Comparison of ENCODE assay signal across 9 cellular contexts in the genomic region with DNA sequence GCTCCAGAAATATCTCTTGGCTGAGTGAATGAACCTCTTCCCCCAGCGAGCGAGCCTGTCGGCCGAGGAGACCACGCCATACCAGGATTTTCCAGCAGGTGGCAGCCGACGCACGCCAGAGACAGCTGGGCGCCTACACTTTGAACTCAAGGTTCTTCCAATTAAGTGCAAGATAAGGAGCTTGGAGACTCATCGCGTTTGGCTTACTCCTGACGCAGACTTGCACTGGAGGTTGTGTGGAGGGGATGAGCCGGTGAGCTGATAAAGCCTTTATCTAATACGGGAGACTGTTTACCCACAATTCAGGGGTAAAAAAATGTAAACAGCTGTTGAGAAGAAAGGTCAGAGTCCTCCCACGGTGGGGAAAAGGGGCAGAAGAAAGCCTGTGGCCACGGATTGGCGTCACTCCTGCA. TPM values are rescaled to one million over a fixed set of nuclear protein-coding genes. Genes with fewer than 3 reads are reported as not detected.
DNase-seq lines count a peak whose midpoint lies in the region; ATAC-seq and TF ChIP-seq lines count a peak whose summit lies in the region.
"Had no signal": no experiment of that assay in that cellular context is flagged by ENCODE, and none has a peak within 500 bp of the region (broad histone marks: within the 10 kb centered on the region; RNA-seq: fewer than 3 reads in every experiment).

No MANE protein-coding gene starts in this region.

- H3K4me1 Mint-ChIP-seq in T-helper 17 cell = peaks cover 10% of the 10 kb centered on the region

- TF ChIP-seq CTCF in GM12872 (IDR thresholded peaks at IDR 0.05; ENCODE audit: insufficient read depth, low read depth, low read length) (peak; percentile 90), left ventricle myocardium inferior (IDR thresholded peaks at IDR 0.05; ENCODE audit: borderline replicate concordance) (peak; percentile 98)

- no peak overlapping the region for H3K4me3 ChIP-seq in left ventricle myocardium inferior
- H3K4me3 ChIP-seq: skin epidermis had no signal

- H3K4me3 Mint-ChIP-seq in T-helper 17 cell = peak overlapping the region; percentile 73

- H3K27me3 ChIP-seq in left ventricle myocardium inferior (ENCODE audit: low read depth) = peaks cover 56% of the 10 kb centered on the region

- peaks cover 3% of the 10 kb centered on the region for H3K36me3 Mint-ChIP-seq in T-helper 17 cell (ENCODE audit: low read depth)

- H3K27ac Mint-ChIP-seq in T-helper 17 cell = no peak overlapping the region

- H3K36me3 ChIP-seq in left ventricle myocardium inferior = no peaks in the 10 kb centered on the region

- no peak overlapping the region for H3K27ac ChIP-seq in left ventricle myocardium inferior (replicated peaks)
- H3K27ac ChIP-seq: skin epidermis had no signal

- peaks cover 60% of the 10 kb centered on the region for H3K27me3 Mint-ChIP-seq in T-helper 17 cell

- intact Hi-C loops in left ventricle myocardium inferior (cut with micrococcal nuclease) = loop anchor here (5.0 kb wide), 1 partner anchor 741 kb away; no protein-coding TSS in a partner anchor

- H3K9me3 ChIP-seq in T-helper 17 cell (ENCODE audit: control insufficient read depth, low read length, poor library complexity, severe bottlenecking) = no peaks in the 10 kb centered on the region
- no peaks in the 10 kb centered on the region for H3K9me3 ChIP-seq in left ventricle myocardium inferior (replicated peaks)

- ATAC-seq in HG02610 (IDR thresholded peaks at IDR 0.05; ENCODE audit: unreplicated experiment) = peak; percentile 82
- peak; percentile 72 for ATAC-seq in T-helper 17 cell
- no peak for ATAC-seq in HG03108 (IDR thresholded peaks at IDR 0.05; ENCODE audit: unreplicated experiment)

- DNase-seq in NCI-H1105 (lab: John Stamatoyannopoulos, UW) (peak; percentile 41), T-helper 17 cell (peak; percentile 30 to 61 (median 50)), amniotic epithelial cell (ENCODE audit: low read depth) (peak; percentile 83), left ventricle myocardium inferior (peak; percentile 76), retina (peak; percentile 92)

- H3K4me1 ChIP-seq in left ventricle myocardium inferior = no peaks in the 10 kb centered on the region

RNA-seq across cellular contexts. Expression of a gene that starts 45.9 kb away (rescaled TPM):
- total RNA-seq in T-helper 17 cell = not detected
- total RNA-seq in left ventricle myocardium inferior = 0.25 TPM

Comparison
In these comparisons a context has a peak if more than half of its experiments do, and no peak if none do; other contexts are left out.
1. DNase-seq: peak in every context shown above with its lines; median percentile 92 in retina; 83 in amniotic epithelial cell; 76 in left ventricle myocardium inferior; 50 in T-helper 17 cell; 41 in NCI-H1105.